ENCODE assay signal across 8 cellular contexts in genomic region chr17:59221159-59221847, GRCh38. TPM values are rescaled to one million over a fixed set of nuclear protein-coding genes. Genes with fewer than 3 reads are reported as not detected.
A peak's percentile ranks its signal among the peaks of the same experiment; 100 is the strongest.
DNase-seq lines count a peak whose midpoint lies in the region; ATAC-seq, FAIRE-seq and TF ChIP-seq lines count a peak whose summit lies in the region.

No MANE protein-coding gene starts in this region.

- H3K4me3 ChIP-seq in ACC112 (ENCODE audit: low read depth, low read length) = peak overlapping the region; percentile 93
- peak overlapping the region; percentile 98 for H3K4me3 ChIP-seq in HFF-Myc (replicated peaks; ENCODE audit: low read depth, low read length)
- H3K4me3 ChIP-seq in adipocyte (ENCODE audit: low read length) = peak overlapping the region; percentile 88
- H3K4me3 ChIP-seq in kidney (ENCODE audit: low read length in 2 of 2) = peak overlapping the region; percentile 83 to 93

- H3K27ac ChIP-seq in ACC112 (ENCODE audit: low read depth, low read length) = no peak overlapping the region
- H3K27ac ChIP-seq in kidney (ENCODE audit: low read depth in 2 of 2, low read length in 2 of 2) = no peak overlapping the region

- H3K27ac Mint-ChIP-seq in stimulated activated naive CD8-positive, alpha-beta T cell treated with anti-CD3 and anti-CD28 coated beads, Interleukin-15, amount 100 ng/mL, for 72 hours = peak overlapping the region; percentile 94 to 98

- H3K27me3 Mint-ChIP-seq in stimulated activated naive CD8-positive, alpha-beta T cell treated with anti-CD3 and anti-CD28 coated beads, Interleukin-15, amount 100 ng/mL, for 72 hours = no peaks in the 10 kb centered on the region

- H3K27me3 ChIP-seq in ACC112 (ENCODE audit: insufficient read depth, low read length) (no peaks in the 10 kb centered on the region), adipocyte (replicated peaks; ENCODE audit: control insufficient read depth, insufficient read depth, low read length) (no peaks in the 10 kb centered on the region)

- H3K4me1 ChIP-seq in ACC112 (ENCODE audit: control insufficient read depth, insufficient read depth, low read length, unreplicated experiment) (peaks cover 6% of the 10 kb centered on the region), adipocyte (ENCODE audit: control insufficient read depth, insufficient read depth, low read length) (peaks cover 11% of the 10 kb centered on the region), kidney (ENCODE audit: control insufficient read depth in 1 of 2, insufficient read depth in 1 of 2, low read depth in 1 of 2, low read length in 2 of 2) (no peaks in the 10 kb centered on the region)

- H3K79me2 ChIP-seq in ACC112 (ENCODE audit: control insufficient read depth, insufficient read depth, low read length, unreplicated experiment) = no peaks in the 10 kb centered on the region

- peaks cover 18% of the 10 kb centered on the region for H3K4me1 Mint-ChIP-seq in stimulated activated naive CD8-positive, alpha-beta T cell treated with anti-CD3 and anti-CD28 coated beads, Interleukin-15, amount 100 ng/mL, for 72 hours

- H2AFZ ChIP-seq in ACC112 (ENCODE audit: low read length, unreplicated experiment) = peak overlapping the region; percentile 99

- no peak for FAIRE-seq in kidney (lab: Jason Lieb, UNC)

- no peak for TF ChIP-seq CTCF in HFF-Myc (IDR thresholded peaks at IDR 0.05; ENCODE audit: low read depth, low read length, missing control alignments)
- TF ChIP-seq CTCF in kidney (IDR thresholded peaks at IDR 0.05; ENCODE audit: borderline replicate concordance, extremely low read depth, insufficient read depth) = no peak

- intact Hi-C loops in kidney (cut with DNase I) = no loop called here

- no peak for ATAC-seq in stimulated activated naive CD8-positive, alpha-beta T cell treated with anti-CD3 and anti-CD28 coated beads, Interleukin-15, amount 100 ng/mL, for 72 hours

- peak overlapping the region; percentile 97 to 99 for H3K4me3 Mint-ChIP-seq in stimulated activated naive CD8-positive, alpha-beta T cell treated with anti-CD3 and anti-CD28 coated beads, Interleukin-15, amount 100 ng/mL, for 72 hours

- H3K9ac ChIP-seq in adipocyte (ENCODE audit: low read length) (peak overlapping the region; percentile 80), kidney (ENCODE audit: low read length in 2 of 2) (peak overlapping the region; percentile 68 to 89)

- H3K9me3 ChIP-seq in adipocyte (ENCODE audit: control insufficient read depth, low read length) = no peaks in the 10 kb centered on the region
- no peaks in the 10 kb centered on the region for H3K9me3 ChIP-seq in kidney (ENCODE audit: control insufficient read depth in 1 of 2, low read length in 2 of 2)

- DNase-seq in HFF-Myc (ENCODE audit: extremely low read depth, low read depth) = no peak
- DNase-seq in adipocyte (ENCODE audit: low read depth) = peak; percentile 4
- no peak for DNase-seq in kidney
- DNase-seq in stimulated activated naive CD8-positive, alpha-beta T cell treated with anti-CD3 and anti-CD28 coated beads, Interleukin-15, amount 100 ng/mL, for 72 hours = no peak
- DNase-seq in activated effector memory CD4-positive, alpha-beta T cell treated with anti-CD3 and anti-CD28 coated beads, Interleukin-2, amount 50 U/mL, for 16 hours = no peak
- DNase-seq in NCI-H82 treated with DMSO at 0.1 percent for 48 hours (lab: John Stamatoyannopoulos, UW; ENCODE audit: unreplicated experiment) = no peak
- no peak for DNase-seq in HuH-7 (ENCODE audit: low spot score)

- no peaks in the 10 kb centered on the region for H3K36me3 ChIP-seq in ACC112 (ENCODE audit: insufficient read depth, low read length)
- H3K36me3 ChIP-seq in adipocyte (ENCODE audit: control insufficient read depth, insufficient read depth, low read length, severe bottlenecking) = no peaks in the 10 kb centered on the region
- no peaks in the 10 kb centered on the region for H3K36me3 ChIP-seq in kidney (ENCODE audit: control insufficient read depth in 1 of 2, insufficient read depth in 2 of 2, low read length in 2 of 2)

- no peaks in the 10 kb centered on the region for H3K9me3 Mint-ChIP-seq in stimulated activated naive CD8-positive, alpha-beta T cell treated with anti-CD3 and anti-CD28 coated beads, Interleukin-15, amount 100 ng/mL, for 72 hours

RNA-seq across cellular contexts. Expression of gene GDPD1, which starts 1.0 kb away (rescaled TPM):
- total RNA-seq in kidney = 2.5 TPM
- 2.8 TPM for polyA plus RNA-seq in kidney (ENCODE audit: insufficient read depth, low read depth, low replicate concordance)

RNA-seq across cellular contexts. Expression of gene SMG8, which starts 11.5 kb away (rescaled TPM):
- 10.3 TPM for total RNA-seq in kidney
- polyA plus RNA-seq in kidney (ENCODE audit: insufficient read depth, low read depth, low replicate concordance) = 5.0 TPM
